In genomic region chr21:36089946-36090345, GRCh38 we compare ENCODE assay signal across 18 cellular contexts. TPM values are rescaled to one million over a fixed set of nuclear protein-coding genes. Genes with fewer than 3 reads are reported as not detected.
A peak's percentile ranks its signal among the peaks of the same experiment; 100 is the strongest.
DNase-seq lines count a peak whose midpoint lies in the region; ATAC-seq, FAIRE-seq and TF ChIP-seq lines count a peak whose summit lies in the region.
"Had no signal": no experiment of that assay in that cellular context is flagged by ENCODE, and none has a peak within 500 bp of the region (broad histone marks: within the 10 kb centered on the region; RNA-seq: fewer than 3 reads in every experiment).

No MANE protein-coding gene starts in this region.

- no peak overlapping the region for H3K9ac ChIP-seq in keratinocyte (ENCODE audit: control insufficient read depth, extremely low read depth, insufficient read depth, low read length)
- H3K9ac ChIP-seq: BLaER1 treated with 17β-estradiol and CSF1 and Interleukin-3, amounts not matched to agents 10 nM and 100 nM had no signal

- dilution Hi-C loops in keratinocyte (cut with MboI; ENCODE audit: extremely low pct_ligation_motif_present, low sequenced_read_pairs) = no loop called here

- H3K27ac ChIP-seq in epithelial cell of prostate (peak overlapping the region; percentile 47), keratinocyte (ENCODE audit: control insufficient read depth, insufficient read depth, low read length) (peak overlapping the region; percentile 20)
- H3K27ac ChIP-seq: BLaER1 treated with 17β-estradiol and CSF1 and Interleukin-3, amounts not matched to agents 10 nM and 100 nM; HL-60 had no signal

- H3K79me2 ChIP-seq in keratinocyte (ENCODE audit: control insufficient read depth, insufficient read depth, low read length) = no peaks in the 10 kb centered on the region

- H3K4me3 ChIP-seq in bronchial epithelial cell (ENCODE audit: low read depth, low read length) (no peak overlapping the region), keratinocyte (ENCODE audit: control insufficient read depth in 2 of 3, extremely low read depth in 1 of 3, insufficient read depth in 2 of 3, low read depth in 1 of 3, low read length in 3 of 3) (no peak overlapping the region)
- H3K4me3 ChIP-seq: BLaER1 treated with 17β-estradiol and CSF1 and Interleukin-3, amounts not matched to agents 10 nM and 100 nM had no signal

- H4K20me1 ChIP-seq in keratinocyte (ENCODE audit: control insufficient read depth, extremely low read depth, insufficient read depth, low read length) = no peaks in the 10 kb centered on the region
- H4K20me1 ChIP-seq: BLaER1 treated with 17β-estradiol and CSF1 and Interleukin-3, amounts not matched to agents 10 nM and 100 nM had no signal

- peak overlapping the region; percentile 55 for H3K4me2 ChIP-seq in keratinocyte (ENCODE audit: control insufficient read depth, extremely low read depth, insufficient read depth, low read depth, low read length)
- H3K4me2 ChIP-seq: BLaER1 treated with 17β-estradiol and CSF1 and Interleukin-3, amounts not matched to agents 10 nM and 100 nM had no signal

- H3K27me3 ChIP-seq in bronchial epithelial cell (ENCODE audit: control insufficient read depth, insufficient read depth, low read length) = no peaks in the 10 kb centered on the region
- no peaks in the 10 kb centered on the region for H3K27me3 ChIP-seq in keratinocyte (ENCODE audit: control insufficient read depth, extremely low read depth, insufficient read depth, low read length)
- H3K27me3 ChIP-seq: BLaER1 treated with 17β-estradiol and CSF1 and Interleukin-3, amounts not matched to agents 10 nM and 100 nM had no signal

- DNase-seq in HPDE6-E6E7 (ENCODE audit: extremely low spot score) = peak; percentile 35
- DNase-seq in bronchial epithelial cell (ENCODE audit: low read depth) = peak; percentile 96
- DNase-seq in epithelial cell of prostate (ENCODE audit: low read depth, low spot score) = peak; percentile 60
- peak; percentile 92 for DNase-seq in keratinocyte (ENCODE audit: low read depth, low spot score)
- no peak for DNase-seq in activated naive CD4-positive, alpha-beta T cell treated with Interleukin-2 at 50 U/mL for 16 hours
- no peak for DNase-seq in activated gamma-delta T cell (lab: John Stamatoyannopoulos, UW)
- DNase-seq: Calu3; CD8-positive, alpha-beta T cell; DMS79 treated with DMSO at 0.1 percent for 48 hours; GF-D8; HCEC 1CT; IMR-90 had no signal

- H3K9me3 ChIP-seq in keratinocyte (ENCODE audit: control insufficient read depth, low read depth, low read length) = peaks cover 11% of the 10 kb centered on the region

- no peak for FAIRE-seq in bronchial epithelial cell (lab: Jason Lieb, UNC)
- FAIRE-seq in keratinocyte (lab: Jason Lieb, UNC) = peak; percentile 98
- FAIRE-seq: H54, HTR-8/SVneo had no signal

- ATAC-seq in HG02763 (IDR thresholded peaks at IDR 0.05; ENCODE audit: unreplicated experiment) (no peak), GM21529 (IDR thresholded peaks at IDR 0.05; ENCODE audit: unreplicated experiment) (no peak)
- ATAC-seq: CD8-positive, alpha-beta T cell had no signal

- no peak overlapping the region for H2AFZ ChIP-seq in keratinocyte (ENCODE audit: control insufficient read depth, low read length)

- H3K4me1 ChIP-seq in keratinocyte (ENCODE audit: control insufficient read depth, extremely low read depth, insufficient read depth, low read length) = peaks cover 21% of the 10 kb centered on the region
- H3K4me1 ChIP-seq: BLaER1 treated with 17β-estradiol and CSF1 and Interleukin-3, amounts not matched to agents 10 nM and 100 nM had no signal

- H3K36me3 ChIP-seq in bronchial epithelial cell (ENCODE audit: control insufficient read depth, insufficient read depth, low read length) (no peaks in the 10 kb centered on the region), keratinocyte (ENCODE audit: control insufficient read depth in 2 of 2, extremely low read depth in 1 of 2, insufficient read depth in 2 of 2, low read length in 2 of 2) (no peaks in the 10 kb centered on the region)

- TF ChIP-seq CTCF in bronchial epithelial cell (IDR thresholded peaks at IDR 0.05; ENCODE audit: insufficient read depth, low read length, severe bottlenecking) = no peak
- TF ChIP-seq CTCF in keratinocyte (optimal IDR thresholded peaks at IDR 0.05 in 1 of 3, IDR thresholded peaks at IDR 0.05 in 1 of 3, conservative IDR thresholded peaks at IDR 0.05 in 1 of 3; ENCODE audit: extremely low read depth in 1 of 3, insufficient read depth in 2 of 3, low read length in 3 of 3) = no peak

- no peaks in the 10 kb centered on the region for H3K9me1 ChIP-seq in keratinocyte (ENCODE audit: control insufficient read depth, extremely low read depth, insufficient read depth, low read length)

RNA-seq across cellular contexts. Expression of gene CBR1, which starts 20.1 kb away (rescaled TPM):
- 60.4 and 111 TPM in 2 replicates for total RNA-seq in bronchial epithelial cell
- polyA plus RNA-seq in keratinocyte = 188 to 269 TPM (median 207 TPM) in 3 replicates
- polyA plus RNA-seq in keratinocyte (2011; ENCODE audit: low read depth) = 46.5 TPM
- polyA plus RNA-seq in keratinocyte (2011; cell fraction: cytosol; rRNA removed) = 157 and 252 TPM in 2 replicates
- 136 and 160 TPM in 2 replicates for polyA plus RNA-seq in keratinocyte (2011; cell fraction: nucleus; rRNA removed)
- polyA plus RNA-seq in keratinocyte (2012; ENCODE audit: low replicate concordance) = 109 and 180 TPM in 2 replicates
- 53.4 to 72.4 TPM (median 69.5 TPM) in 3 replicates for polyA minus RNA-seq in keratinocyte
- 363 TPM for polyA minus RNA-seq in keratinocyte (2011; cell fraction: cytosol; rRNA and poly(A)+ RNA removed)
- 69.5 and 80.8 TPM in 2 replicates for polyA minus RNA-seq in keratinocyte (2011; cell fraction: nucleus; rRNA and poly(A)+ RNA removed)

RNA-seq across cellular contexts. Expression of gene SETD4, which starts 29.6 kb away (rescaled TPM):
- 13.4 and 16.6 TPM in 2 replicates for total RNA-seq in bronchial epithelial cell
- polyA plus RNA-seq in keratinocyte = 15.1 to 16.8 TPM (median 15.8 TPM) in 3 replicates
- polyA plus RNA-seq in keratinocyte (2011; ENCODE audit: low read depth) = 11.3 TPM
- polyA plus RNA-seq in keratinocyte (2011; cell fraction: cytosol; rRNA removed) = 10.0 and 10.5 TPM in 2 replicates
- polyA plus RNA-seq in keratinocyte (2011; cell fraction: nucleus; rRNA removed) = 44.9 and 47.4 TPM in 2 replicates
- 10.5 and 12.3 TPM in 2 replicates for polyA plus RNA-seq in keratinocyte (2012; ENCODE audit: low replicate concordance)
- polyA minus RNA-seq in keratinocyte = 12.2 to 14.2 TPM (median 13.4 TPM) in 3 replicates
- polyA minus RNA-seq in keratinocyte (2011; cell fraction: cytosol; rRNA and poly(A)+ RNA removed) = 9.4 TPM
- 11.4 and 18.9 TPM in 2 replicates for polyA minus RNA-seq in keratinocyte (2011; cell fraction: nucleus; rRNA and poly(A)+ RNA removed)

RNA-seq across cellular contexts. Expression of gene CBR3, which starts 44.9 kb away (rescaled TPM):
- total RNA-seq in bronchial epithelial cell = 0.26 and 0.38 TPM in 2 replicates
- polyA plus RNA-seq in keratinocyte = 0.70 to 1.8 TPM (median 1.3 TPM) in 3 replicates
- not detected for polyA plus RNA-seq in keratinocyte (2011; ENCODE audit: low read depth)
- polyA plus RNA-seq in keratinocyte (2011; cell fraction: cytosol; rRNA removed) = 0.34 and 0.47 TPM in 2 replicates
- polyA plus RNA-seq in keratinocyte (2011; cell fraction: nucleus; rRNA removed) = 0.16 TPM in 1 of 2 replicates, not detected in the other
- polyA plus RNA-seq in keratinocyte (2012; ENCODE audit: low replicate concordance) = 0.90 and 2.8 TPM in 2 replicates
- 0.62 to 0.77 TPM in 2 of 3 replicates, not detected in the other for polyA minus RNA-seq in keratinocyte
- polyA minus RNA-seq in keratinocyte (2011; cell fraction: cytosol; rRNA and poly(A)+ RNA removed) = not detected
- 0.42 TPM in 1 of 2 replicates, not detected in the other for polyA minus RNA-seq in keratinocyte (2011; cell fraction: nucleus; rRNA and poly(A)+ RNA removed)

Comparison
In these comparisons a context has a peak if more than half of its experiments do, and no peak if none do; other contexts are left out.
1. DNase-seq: peak in HPDE6-E6E7 (single experiment), bronchial epithelial cell (single experiment), epithelial cell of prostate (single experiment) and keratinocyte (single experiment); none in activated naive CD4-positive, alpha-beta T cell treated with Interleukin-2 at 50 U/mL for 16 hours (single experiment) and activated gamma-delta T cell (single experiment).